In genomic region chr17:18179221-18179620, GRCh38 we compare ENCODE assay signal across 1 cellular context.
TF ChIP-seq lines count a peak whose summit lies in the region.

No MANE protein-coding gene starts in this region.

TF ChIP-seq in GM23338, 12 proteins besides CTCF, POLR2A, EP300 and RAD21:
- TF ChIP-seq STAT1 (IDR thresholded peaks at IDR 0.05; ENCODE audit: unreplicated experiment): no peak
- TF ChIP-seq POLR2AphosphoS5 (IDR thresholded peaks at IDR 0.05; ENCODE audit: low read depth): no peak
